In the genomic region with DNA sequence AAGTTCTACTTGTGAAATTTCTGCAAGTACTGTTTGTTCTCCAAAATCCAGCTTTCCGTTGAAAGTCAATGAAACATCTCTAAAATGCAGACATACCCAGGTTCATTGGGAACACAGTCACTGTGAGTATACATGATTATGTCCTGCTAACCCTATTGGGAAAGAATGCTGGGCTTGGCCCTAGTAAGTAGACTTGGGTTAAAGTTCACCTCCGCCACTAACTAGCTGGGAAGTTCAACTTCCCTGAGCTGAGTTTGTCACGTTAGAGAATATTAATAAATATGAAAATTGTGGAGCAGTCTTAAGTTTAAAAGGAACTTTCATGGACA, we compare ENCODE assay signal across 1 cellular context.
TF ChIP-seq lines count a peak whose summit lies in the region.

No MANE protein-coding gene starts in this region.

TF ChIP-seq in IMR-90, 13 proteins besides CTCF, POLR2A, EP300 and RAD21 (continued from another document):
- TF ChIP-seq RCOR1 (IDR thresholded peaks at IDR 0.05; ENCODE audit: insufficient replicate concordance, low read length) = no peak
- no peak for TF ChIP-seq BHLHE40 (IDR thresholded peaks at IDR 0.05; ENCODE audit: low read depth, low read length)
